In the genomic region with DNA sequence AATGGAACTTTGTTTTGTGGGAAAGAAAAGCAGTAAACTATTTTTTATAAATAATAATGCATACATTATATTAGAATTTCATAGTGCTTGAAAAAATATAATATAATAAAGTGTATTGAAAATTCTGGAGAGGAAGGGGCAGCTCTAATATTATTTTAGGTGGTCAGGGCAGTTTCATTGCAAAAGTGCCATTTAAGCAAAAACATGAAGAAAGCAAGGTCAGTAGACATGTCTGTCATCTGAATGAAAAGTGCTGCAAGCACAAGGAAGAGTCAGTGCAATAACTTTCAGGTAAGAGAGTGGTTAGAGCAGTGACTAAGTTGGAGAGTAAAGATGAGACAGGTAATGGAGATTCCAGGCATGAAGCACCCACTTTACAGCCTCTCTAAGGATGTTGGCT, we compare ENCODE assay signal across 6 cellular contexts.
"Had no signal": no experiment of that assay in that cellular context is flagged by ENCODE, and none has a peak within 500 bp of the region (broad histone marks: within the 10 kb centered on the region; RNA-seq: fewer than 3 reads in every experiment).

No MANE protein-coding gene starts in this region.

- H3K27ac ChIP-seq: HL-60, KMS-11 had no signal

- H3K4me2 ChIP-seq: KMS-11 had no signal

- DNase-seq: KBM-7, KG1 had no signal

- FAIRE-seq: HTR-8/SVneo, K562 had no signal

- ATAC-seq: K562 had no signal

- H3K4me3 ChIP-seq: K562 had no signal

- H3K9ac ChIP-seq: KMS-11 had no signal
